ENCODE assay signal across 9 cellular contexts in the genomic region with DNA sequence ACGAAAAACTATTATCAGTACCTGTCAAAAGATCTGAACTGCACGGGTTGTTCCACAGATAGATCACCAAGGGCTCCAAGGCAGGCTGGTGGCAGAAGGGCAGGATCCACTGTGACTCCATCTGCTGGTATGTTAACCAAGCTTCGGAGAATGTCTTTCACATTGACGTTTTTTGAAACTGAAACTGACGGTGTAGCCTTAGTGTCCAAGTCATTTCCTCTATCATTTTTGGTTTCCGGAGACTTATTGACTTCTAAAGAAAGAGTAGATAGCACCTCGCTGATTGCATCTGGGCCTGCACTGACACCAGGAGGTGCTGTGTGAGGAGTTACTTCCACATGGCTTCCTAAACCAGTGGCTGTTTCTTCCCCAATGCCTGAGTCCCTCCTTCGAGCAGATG.
A peak's percentile ranks its signal among the peaks of the same experiment; 100 is the strongest.
DNase-seq lines count a peak whose midpoint lies in the region; ATAC-seq, FAIRE-seq and TF ChIP-seq lines count a peak whose summit lies in the region.
"Had no signal": no experiment of that assay in that cellular context is flagged by ENCODE, and none has a peak within 500 bp of the region (broad histone marks: within the 10 kb centered on the region; RNA-seq: fewer than 3 reads in every experiment).

No MANE protein-coding gene starts in this region.

- in situ Hi-C loops in HepG2 (cut with HindIII; ENCODE audit: extremely low pct_ligation_motif_present, low pct_unique_long_range_greater_than_20kb), result no loop called here

- CTCF ChIA-PET in HepG2 (lab: Yijun Ruan, JAX; ENCODE audit: low intra/inter-chr PET ratio, low total read pairs), result no interaction called here

- no peak overlapping the region for H3K4me3 ChIP-seq in right lobe of liver
- no peak overlapping the region for H3K4me3 ChIP-seq in HepG2 (replicated peaks in 1 of 3; ENCODE audit: insufficient read depth in 1 of 3, low read depth in 2 of 3, low read length in 3 of 3)
- H3K4me3 ChIP-seq in pancreas, result no peak overlapping the region
- H3K4me3 ChIP-seq: SK-N-MC had no signal

- POLR2A ChIA-PET in HepG2 (lab: Yijun Ruan, JAX), result no interaction called here

- no peaks in the 10 kb centered on the region for H3K79me2 ChIP-seq in HepG2 (ENCODE audit: insufficient read depth, low read length)

- no peaks in the 10 kb centered on the region for H4K20me1 ChIP-seq in HepG2 (ENCODE audit: insufficient read depth, low read length)

- 65% methylated on average over 8 of the region's 8 CpGs for WGBS in right lobe of liver (ENCODE audit: insufficient coverage, low coverage, low lambda C conversion rate, missing lambda C conversion rate)
- WGBS in HepG2 (ENCODE audit: low lambda C conversion rate), result 97% methylated on average over 8 of the region's 8 CpGs
- 84 to 89% methylated on average over 8 of the region's 8 CpGs for WGBS in pancreas, 2 donors

- TF ChIP-seq RAD21 in HepG2 (CRISPR knock-in tag; IDR thresholded peaks at IDR 0.05), result no peak

- FAIRE-seq in HepG2 (lab: Jason Lieb, UNC) (no peak), pancreas (lab: Jason Lieb, UNC) (no peak)

- no peak overlapping the region for H3K4me2 ChIP-seq in HepG2 (ENCODE audit: low read depth, low read length)

- intact Hi-C loops in right lobe of liver (cut with DNase I), result no loop called here
- intact Hi-C loops in HepG2 (cut with micrococcal nuclease; ENCODE audit: unreplicated experiment), result no loop called here
- intact Hi-C loops in pancreas (cut with DNase I), result no loop called here

- no peaks in the 10 kb centered on the region for H3K9me3 ChIP-seq in right lobe of liver
- H3K9me3 ChIP-seq in HepG2 (ENCODE audit: low read length), result no peaks in the 10 kb centered on the region
- no peaks in the 10 kb centered on the region for H3K9me3 ChIP-seq in pancreas

- H3K27ac Mint-ChIP-seq in activated T-cell treated with anti-CD3 and anti-CD28 coated beads, Interleukin-2, amount 50 U/mL, for 24 hours, result peak overlapping the region; percentile 84

- no peak overlapping the region for H3K27ac ChIP-seq in right lobe of liver
- no peak overlapping the region for H3K27ac ChIP-seq in HepG2 (ENCODE audit: extremely low read length, insufficient read depth, low read length)
- no peak overlapping the region for H3K27ac ChIP-seq in pancreas
- H3K27ac ChIP-seq: SK-N-MC had no signal

- peak overlapping the region; percentile 18 for H3K4me3 Mint-ChIP-seq in activated T-cell treated with anti-CD3 and anti-CD28 coated beads, Interleukin-2, amount 50 U/mL, for 24 hours

- no peak for DNase-seq in right lobe of liver
- DNase-seq in HepG2 (ENCODE audit: low spot score), result no peak
- DNase-seq in activated T-cell treated with anti-CD3 and anti-CD28 coated beads, Interleukin-2, amount 50 U/mL, for 24 hours, result peak; percentile 43
- peak; percentile 15 for DNase-seq in stimulated activated CD8-positive, alpha-beta memory T cell treated with anti-CD3 and anti-CD28 coated beads, Interleukin-12 subunit alpha, Interleukin-12 subunit beta, amount 100 ng/mL, for 4 hours (ENCODE audit: low read depth)
- DNase-seq in SHP77 treated with DMSO at 0.1 percent for 48 hours (lab: John Stamatoyannopoulos, UW), result no peak
- DNase-seq in glomerular visceral epithelial cell (ENCODE audit: extremely low spot score), result no peak
- no peak for DNase-seq in pancreas

- ATAC-seq in right lobe of liver (peak; percentile 25 to 43 (median 26)), HepG2 (no peak), HG03460 (IDR thresholded peaks at IDR 0.05; ENCODE audit: unreplicated experiment) (peak; percentile 96), pancreas (no peak)

- no peaks in the 10 kb centered on the region for H3K9me3 Mint-ChIP-seq in activated T-cell treated with anti-CD3 and anti-CD28 coated beads, Interleukin-2, amount 50 U/mL, for 24 hours

- H2AFZ ChIP-seq in HepG2 (ENCODE audit: low read length), result no peak overlapping the region

- TF ChIP-seq EP300 in HepG2 (IDR thresholded peaks at IDR 0.05; ENCODE audit: low read depth in 2 of 2, low read length in 2 of 2), result no peak
- no peak for TF ChIP-seq EP300 in HepG2 (CRISPR knock-in tag; IDR thresholded peaks at IDR 0.05; ENCODE audit: borderline replicate concordance)

- no TSS peak for BruUV-seq in HepG2 (replicated peaks; lab: Mats Ljungman, UMichigan)

- no peaks in the 10 kb centered on the region for H3K27me3 Mint-ChIP-seq in activated T-cell treated with anti-CD3 and anti-CD28 coated beads, Interleukin-2, amount 50 U/mL, for 24 hours

- H3K4me1 ChIP-seq in right lobe of liver, result no peaks in the 10 kb centered on the region
- peaks cover 10% of the 10 kb centered on the region for H3K4me1 ChIP-seq in HepG2 (ENCODE audit: insufficient read depth, low read length)
- no peaks in the 10 kb centered on the region for H3K4me1 ChIP-seq in pancreas

- TF ChIP-seq POLR2A in right lobe of liver (IDR thresholded peaks at IDR 0.05) (no peak), HepG2 (IDR thresholded peaks at IDR 0.05; ENCODE audit: insufficient read depth in 1 of 2, low read depth in 2 of 2, low read length in 2 of 2) (no peak)

- H3K27me3 ChIP-seq in right lobe of liver, result no peaks in the 10 kb centered on the region
- H3K27me3 ChIP-seq in HepG2 (ENCODE audit: control insufficient read depth in 1 of 2, insufficient read depth in 2 of 2, low read length in 2 of 2), result no peaks in the 10 kb centered on the region; a peak in 1 of 5 replicates
- H3K27me3 ChIP-seq in pancreas, result no peaks in the 10 kb centered on the region

- TF ChIP-seq CTCF in right lobe of liver (IDR thresholded peaks at IDR 0.05) (no peak), HepG2 (CRISPR knock-in tag; IDR thresholded peaks at IDR 0.05) (no peak), pancreas (IDR thresholded peaks at IDR 0.05) (no peak)

- H3K36me3 ChIP-seq in right lobe of liver (no peaks in the 10 kb centered on the region), HepG2 (replicated peaks in 1 of 2; ENCODE audit: control insufficient read depth in 1 of 2, insufficient read depth in 2 of 2, low read length in 2 of 2) (peaks cover 3 to 18% of the 10 kb centered on the region in 2 experiments; a peak in 4 of 5 replicates), pancreas (peaks cover 0 to 16% (median 0%) of the 10 kb centered on the region in 3 donors)

- H3K36me3 Mint-ChIP-seq in activated T-cell treated with anti-CD3 and anti-CD28 coated beads, Interleukin-2, amount 50 U/mL, for 24 hours (ENCODE audit: low read depth), result peaks cover 76% of the 10 kb centered on the region

- H3K4me1 Mint-ChIP-seq in activated T-cell treated with anti-CD3 and anti-CD28 coated beads, Interleukin-2, amount 50 U/mL, for 24 hours (ENCODE audit: low read depth), result peaks cover 38% of the 10 kb centered on the region

- H3K9ac ChIP-seq in HepG2 (ENCODE audit: insufficient read depth, low read depth, low read length), result no peak overlapping the region

TF ChIP-seq in HepG2, 621 proteins besides CTCF, POLR2A, EP300 and RAD21 (continues in another document):
- TF ChIP-seq FOXK2 (IDR thresholded peaks at IDR 0.05) (no peak), MBNL3 (CRISPR knock-in tag; conservative IDR thresholded peaks at IDR 0.05) (no peak), CBX1 (IDR thresholded peaks at IDR 0.05; ENCODE audit: low read depth) (no peak), ZBTB7A (CRISPR knock-in tag; IDR thresholded peaks at IDR 0.05) (no peak), NRL (CRISPR knock-in tag; IDR thresholded peaks at IDR 0.05; ENCODE audit: borderline replicate concordance) (no peak), PAX8 (CRISPR knock-in tag; IDR thresholded peaks at IDR 0.05; ENCODE audit: borderline replicate concordance) (no peak), DMTF1 (CRISPR knock-in tag; IDR thresholded peaks at IDR 0.05) (no peak), HDAC1 (CRISPR knock-in tag; IDR thresholded peaks at IDR 0.05) (no peak), ZNF138 (CRISPR knock-in tag; IDR thresholded peaks at IDR 0.05; ENCODE audit: low read depth) (no peak), ZNF260 (CRISPR knock-in tag; IDR thresholded peaks at IDR 0.05; ENCODE audit: borderline replicate concordance, low read depth) (no peak), SIX4 (CRISPR knock-in tag; IDR thresholded peaks at IDR 0.05) (no peak), AHR (CRISPR knock-in tag; IDR thresholded peaks at IDR 0.05) (no peak)
- TF ChIP-seq, protein P1, sequence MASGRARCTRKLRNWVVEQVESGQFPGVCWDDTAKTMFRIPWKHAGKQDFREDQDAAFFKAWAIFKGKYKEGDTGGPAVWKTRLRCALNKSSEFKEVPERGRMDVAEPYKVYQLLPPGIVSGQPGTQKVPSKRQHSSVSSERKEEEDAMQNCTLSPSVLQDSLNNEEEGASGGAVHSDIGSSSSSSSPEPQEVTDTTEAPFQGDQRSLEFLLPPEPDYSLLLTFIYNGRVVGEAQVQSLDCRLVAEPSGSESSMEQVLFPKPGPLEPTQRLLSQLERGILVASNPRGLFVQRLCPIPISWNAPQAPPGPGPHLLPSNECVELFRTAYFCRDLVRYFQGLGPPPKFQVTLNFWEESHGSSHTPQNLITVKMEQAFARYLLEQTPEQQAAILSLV (CRISPR knock-in tag; IDR thresholded peaks at IDR 0.05; ENCODE audit: borderline replicate concordance), result no peak

Comparison
In these comparisons a context has a peak if more than half of its experiments do, and no peak if none do; other contexts are left out.
1. ATAC-seq: peak in right lobe of liver (4 of 4) and HG03460 (single experiment); none in HepG2 (single experiment) and pancreas (0 of 4).
2. DNase-seq: peak in activated T-cell treated with anti-CD3 and anti-CD28 coated beads, Interleukin-2, amount 50 U/mL, for 24 hours (single experiment) and stimulated activated CD8-positive, alpha-beta memory T cell treated with anti-CD3 and anti-CD28 coated beads, Interleukin-12 subunit alpha, Interleukin-12 subunit beta, amount 100 ng/mL, for 4 hours (single experiment); none in right lobe of liver (0 of 3), HepG2 (single experiment), SHP77 treated with DMSO at 0.1 percent for 48 hours (single experiment), glomerular visceral epithelial cell (single experiment) and pancreas (0 of 6).